In the genomic region with DNA sequence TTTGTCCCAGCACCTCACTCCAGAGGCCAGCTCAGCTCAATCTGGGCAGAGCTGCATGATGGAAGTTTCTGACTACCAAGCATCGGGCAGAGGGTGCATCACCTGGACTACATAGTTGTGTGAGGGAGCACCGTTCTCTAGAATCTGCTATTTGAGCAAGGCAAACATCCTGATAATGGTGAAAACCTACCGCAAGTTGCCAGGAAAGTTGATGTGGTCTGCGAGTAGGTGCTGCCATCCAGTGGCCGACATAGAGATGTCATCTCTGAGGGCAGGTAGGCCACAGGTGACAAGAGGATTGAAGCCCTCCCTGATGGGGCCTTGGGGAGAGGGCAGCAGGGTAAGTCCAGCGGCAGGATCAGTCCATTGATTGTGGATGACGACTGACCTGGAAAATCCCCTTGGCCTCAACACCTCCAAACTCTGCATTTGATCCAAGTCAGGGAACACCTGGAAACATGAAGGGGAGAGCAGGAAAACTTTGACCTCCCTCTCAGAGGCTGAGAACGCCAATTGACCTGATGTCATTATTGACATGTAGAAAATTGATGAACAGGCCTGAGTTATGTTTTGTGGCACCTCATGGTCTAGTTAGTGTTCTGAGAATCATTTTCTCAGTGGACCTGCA, we compare ENCODE assay signal across 8 cellular contexts. TPM values are rescaled to one million over a fixed set of nuclear protein-coding genes. Genes with fewer than 3 reads are reported as not detected.
DNase-seq lines count a peak whose midpoint lies in the region; ATAC-seq, FAIRE-seq and TF ChIP-seq lines count a peak whose summit lies in the region.

No MANE protein-coding gene starts in this region.

- ATAC-seq in activated T-cell treated with anti-CD3 and anti-CD28 coated beads, Interleukin-2, amount 50 U/mL, for 4 hours: no peak
- ATAC-seq in activated naive CD8-positive, alpha-beta T cell treated with anti-CD3 and anti-CD28 coated beads, Interleukin-2, amount 50 U/mL, for 24 hours: peak; percentile 24
- peak; percentile 76 to 99 (median 88) for ATAC-seq in pancreas
- ATAC-seq in activated CD4-positive, CD25-positive, alpha-beta regulatory T cell treated with anti-CD3 and anti-CD28 coated beads, Interleukin-2, amount 50 U/mL, for 24 hours: no peak

- no peak overlapping the region for H3K27ac ChIP-seq in pancreas

- no peaks in the 10 kb centered on the region for H3K27me3 ChIP-seq in pancreas

- WGBS in pancreas, 2 donors: 12 to 15% methylated on average over 8 of the region's 8 CpGs

- H3K4me3 ChIP-seq in pancreas: no peak overlapping the region
- no peak overlapping the region for H3K4me3 ChIP-seq in foreskin fibroblast (ENCODE audit: low read depth in 1 of 2, low read length in 2 of 2)

- H3K27me3 Mint-ChIP-seq in activated T-cell treated with anti-CD3 and anti-CD28 coated beads, Interleukin-2, amount 50 U/mL, for 4 hours (ENCODE audit: low read depth): peaks cover 10% of the 10 kb centered on the region
- no peaks in the 10 kb centered on the region for H3K27me3 Mint-ChIP-seq in HFFc6 (ENCODE audit: insufficient read depth)
- peaks cover 1% of the 10 kb centered on the region for H3K27me3 Mint-ChIP-seq in activated naive CD8-positive, alpha-beta T cell treated with anti-CD3 and anti-CD28 coated beads, Interleukin-2, amount 50 U/mL, for 24 hours

- intact Hi-C loops in pancreas (cut with DNase I): no loop called here

- TF ChIP-seq CTCF in HFFc6 (IDR thresholded peaks at IDR 0.05) (peak; percentile 42; the same call in 1 of the 2 replicates), pancreas (IDR thresholded peaks at IDR 0.05) (peak; percentile 15 to 50 (median 42)), foreskin fibroblast (IDR thresholded peaks at IDR 0.05; ENCODE audit: low read depth, low read length) (no peak)

- H3K36me3 ChIP-seq in pancreas: no peaks in the 10 kb centered on the region

- peak; percentile 3 for DNase-seq in activated T-cell treated with anti-CD3 and anti-CD28 coated beads for 4 hours
- no peak for DNase-seq in activated T-cell treated with anti-CD3 and anti-CD28 coated beads, Interleukin-2, amount 50 U/mL, for 4 hours
- no peak for DNase-seq in HFFc6
- peak; percentile 30 for DNase-seq in NCI-H146 (lab: John Stamatoyannopoulos, UW)
- peak; percentile 29 for DNase-seq in activated naive CD8-positive, alpha-beta T cell treated with anti-CD3 and anti-CD28 coated beads, Interleukin-2, amount 50 U/mL, for 24 hours
- peak; percentile 36 to 66 (median 59) for DNase-seq in pancreas
- no peak for DNase-seq in foreskin fibroblast

- H3K36me3 Mint-ChIP-seq in activated T-cell treated with anti-CD3 and anti-CD28 coated beads, Interleukin-2, amount 50 U/mL, for 4 hours (ENCODE audit: insufficient read depth): no peaks in the 10 kb centered on the region
- H3K36me3 Mint-ChIP-seq in HFFc6 (ENCODE audit: low read depth): peaks cover 1% of the 10 kb centered on the region; the same call in 1 of the 2 replicates
- H3K36me3 Mint-ChIP-seq in activated naive CD8-positive, alpha-beta T cell treated with anti-CD3 and anti-CD28 coated beads, Interleukin-2, amount 50 U/mL, for 24 hours (ENCODE audit: low read depth): no peaks in the 10 kb centered on the region

- H3K27ac Mint-ChIP-seq in HFFc6: no peak overlapping the region
- no peak overlapping the region for H3K27ac Mint-ChIP-seq in activated naive CD8-positive, alpha-beta T cell treated with anti-CD3 and anti-CD28 coated beads, Interleukin-2, amount 50 U/mL, for 24 hours

- H3K9me3 Mint-ChIP-seq in activated T-cell treated with anti-CD3 and anti-CD28 coated beads, Interleukin-2, amount 50 U/mL, for 4 hours: peaks cover 8% of the 10 kb centered on the region
- H3K9me3 Mint-ChIP-seq in HFFc6: peaks cover 26% of the 10 kb centered on the region
- no peaks in the 10 kb centered on the region for H3K9me3 Mint-ChIP-seq in activated naive CD8-positive, alpha-beta T cell treated with anti-CD3 and anti-CD28 coated beads, Interleukin-2, amount 50 U/mL, for 24 hours

- no peaks in the 10 kb centered on the region for H3K4me1 ChIP-seq in pancreas

- H3K4me3 Mint-ChIP-seq in activated T-cell treated with anti-CD3 and anti-CD28 coated beads, Interleukin-2, amount 50 U/mL, for 4 hours: no peak overlapping the region
- no peak overlapping the region for H3K4me3 Mint-ChIP-seq in HFFc6
- H3K4me3 Mint-ChIP-seq in activated naive CD8-positive, alpha-beta T cell treated with anti-CD3 and anti-CD28 coated beads, Interleukin-2, amount 50 U/mL, for 24 hours: no peak overlapping the region

- FAIRE-seq in pancreas (lab: Jason Lieb, UNC): no peak

- H3K4me1 Mint-ChIP-seq in activated T-cell treated with anti-CD3 and anti-CD28 coated beads, Interleukin-2, amount 50 U/mL, for 4 hours (ENCODE audit: low read depth): no peaks in the 10 kb centered on the region
- no peaks in the 10 kb centered on the region for H3K4me1 Mint-ChIP-seq in HFFc6 (ENCODE audit: low read depth)
- no peaks in the 10 kb centered on the region for H3K4me1 Mint-ChIP-seq in activated naive CD8-positive, alpha-beta T cell treated with anti-CD3 and anti-CD28 coated beads, Interleukin-2, amount 50 U/mL, for 24 hours

- H3K9me3 ChIP-seq in pancreas: no peaks in the 10 kb centered on the region

RNA-seq across cellular contexts. Expression of gene LPA, which starts 3.9 kb away (rescaled TPM):
- under 1 TPM in 1 of 3 donors, not detected in 2; 0.11 TPM for total RNA-seq in activated T-cell treated with anti-CD3 and anti-CD28 coated beads, Interleukin-2, amount 50 U/mL, for 4 hours
- total RNA-seq in HFFc6 (2021; fragmentation: NEBNext Ultra II Directional; extraction: Animal tissue kit (Norgen Biotek cat#: 25700)): not detected
- total RNA-seq in pancreas: 1 to 10 TPM in 5 of 6 donors, under 1 TPM in 1; 0.51 to 2.1 (median 1.6) TPM
- polyA plus RNA-seq in pancreas: under 1 TPM; 0.07 to 0.15 TPM

RNA-seq across cellular contexts. Expression of gene PLG, which starts 34.1 kb away (rescaled TPM):
- total RNA-seq in activated T-cell treated with anti-CD3 and anti-CD28 coated beads, Interleukin-2, amount 50 U/mL, for 4 hours: under 1 TPM; 0.55 to 0.78 (median 0.76) TPM
- not detected for total RNA-seq in HFFc6 (2021; fragmentation: NEBNext Ultra II Directional; extraction: Animal tissue kit (Norgen Biotek cat#: 25700))
- 1 to 10 TPM in 1 of 6 donors, under 1 TPM in 1, not detected in 4; 0.21 to 1.8 TPM for total RNA-seq in pancreas
- under 1 TPM in 1 of 2 donors, not detected in 1; 0.02 TPM for polyA plus RNA-seq in pancreas

Comparison
In these comparisons a context has a peak if more than half of its experiments do, and no peak if none do; other contexts are left out.
1. DNase-seq: peak in activated T-cell treated with anti-CD3 and anti-CD28 coated beads for 4 hours (single experiment), NCI-H146 (single experiment), activated naive CD8-positive, alpha-beta T cell treated with anti-CD3 and anti-CD28 coated beads, Interleukin-2, amount 50 U/mL, for 24 hours (single experiment) and pancreas (6 of 6); none in activated T-cell treated with anti-CD3 and anti-CD28 coated beads, Interleukin-2, amount 50 U/mL, for 4 hours (single experiment), HFFc6 (single experiment) and foreskin fibroblast (0 of 2).
2. ATAC-seq: peak in activated naive CD8-positive, alpha-beta T cell treated with anti-CD3 and anti-CD28 coated beads, Interleukin-2, amount 50 U/mL, for 24 hours (single experiment) and pancreas (4 of 4); none in activated T-cell treated with anti-CD3 and anti-CD28 coated beads, Interleukin-2, amount 50 U/mL, for 4 hours (0 of 2) and activated CD4-positive, CD25-positive, alpha-beta regulatory T cell treated with anti-CD3 and anti-CD28 coated beads, Interleukin-2, amount 50 U/mL, for 24 hours (0 of 2).